ENCODE assay signal across 24 cellular contexts in the genomic region with DNA sequence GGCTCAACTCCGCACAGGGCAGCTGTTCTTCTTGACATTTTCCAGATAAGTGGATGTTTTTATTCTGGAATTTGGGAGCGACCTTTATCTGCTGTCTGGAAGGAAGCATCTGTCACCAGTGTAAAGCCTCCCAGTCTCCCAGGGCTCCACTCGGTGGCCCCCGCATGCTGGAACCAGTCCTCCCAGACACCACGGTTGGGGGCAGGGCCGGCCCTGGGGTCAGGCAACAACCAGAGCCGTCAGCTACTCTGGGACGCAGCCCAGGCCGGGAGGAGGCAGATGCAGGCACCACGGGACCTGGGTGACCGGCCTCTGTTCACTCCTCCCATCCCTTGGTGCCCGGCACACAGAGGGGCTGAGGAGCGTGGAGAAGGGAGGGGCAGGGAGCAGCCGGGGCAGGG.
DNase-seq lines count a peak whose midpoint lies in the region; ATAC-seq, FAIRE-seq and TF ChIP-seq lines count a peak whose summit lies in the region.
"Had no signal": no experiment of that assay in that cellular context is flagged by ENCODE, and none has a peak within 500 bp of the region (broad histone marks: within the 10 kb centered on the region; RNA-seq: fewer than 3 reads in every experiment).

No MANE protein-coding gene starts in this region.

- ATAC-seq in body of pancreas: peak; percentile 48
- ATAC-seq: psoas muscle had no signal

- H3K4me1 ChIP-seq in body of pancreas (no peaks in the 10 kb centered on the region), kidney (ENCODE audit: control insufficient read depth in 1 of 2, insufficient read depth in 1 of 2, low read depth in 1 of 2, low read length in 2 of 2) (no peaks in the 10 kb centered on the region), smooth muscle cell (ENCODE audit: low read depth) (no peaks in the 10 kb centered on the region)
- H3K4me1 ChIP-seq: HAP-1, psoas muscle had no signal

- no peak for FAIRE-seq in kidney (lab: Jason Lieb, UNC)
- FAIRE-seq: astrocyte, RCC 7860, urothelium cell line had no signal

- H2AFZ ChIP-seq in smooth muscle cell (ENCODE audit: low read depth): no peak overlapping the region

- H3F3A ChIP-seq in smooth muscle cell (ENCODE audit: low read depth): no peaks in the 10 kb centered on the region

- 23 to 39% methylated on average over 4 to 12 of the region's 14 CpGs for WGBS in body of pancreas, 2 donors
- 17% methylated on average over 13 of the region's 14 CpGs for WGBS in smooth muscle cell (ENCODE audit: low lambda C conversion rate)

- peak overlapping the region; percentile 10 for H3K4me2 ChIP-seq in smooth muscle cell
- H3K4me2 ChIP-seq: KMS-11 had no signal

- intact Hi-C loops in body of pancreas (cut with DNase I) (no loop called here), kidney (cut with DNase I) (no loop called here), head of caudate nucleus (cut with DNase I) (no loop called here)

- H3K27me3 ChIP-seq in body of pancreas: no peaks in the 10 kb centered on the region
- no peaks in the 10 kb centered on the region for H3K27me3 ChIP-seq in smooth muscle cell (ENCODE audit: low read depth)

- TF ChIP-seq CTCF in body of pancreas (IDR thresholded peaks at IDR 0.05) (no peak), kidney (IDR thresholded peaks at IDR 0.05; ENCODE audit: borderline replicate concordance, extremely low read depth, insufficient read depth) (no peak), smooth muscle cell (IDR thresholded peaks at IDR 0.05; ENCODE audit: borderline replicate concordance, insufficient read depth, poor library complexity, severe bottlenecking) (no peak)

- peak; percentile 61 for DNase-seq in NCI-H82 (lab: John Stamatoyannopoulos, UW)
- DNase-seq in body of pancreas: peak in 3 of 4 donors; percentile 15 to 43 (median 33)
- DNase-seq in kidney: peak; percentile 93
- peak; percentile 22 for DNase-seq in smooth muscle cell (lab: John Stamatoyannopoulos, UW; ENCODE audit: unreplicated experiment)
- DNase-seq in OCI-M2 (lab: John Stamatoyannopoulos, UW; ENCODE audit: unreplicated experiment): no peak
- DNase-seq in GOT3 (lab: John Stamatoyannopoulos, UW): no peak
- no peak for DNase-seq in head of caudate nucleus
- no peak for DNase-seq in stimulated activated CD4-positive, alpha-beta T cell treated with anti-CD3 and anti-CD28 coated beads, Interleukin-1b, Interleukin-23, amount 100 ng/mL, for 48 hours
- DNase-seq: activated CD4-positive, CD25-positive, alpha-beta regulatory T cell treated with anti-CD3 and anti-CD28 coated beads, Interleukin-2, amount 50 U/mL, for 72 hours; activated CD8-positive, alpha-beta memory T cell treated with anti-CD3 and anti-CD28 coated beads for 24 hours; activated naive CD4-positive, alpha-beta T cell treated with anti-CD3 and anti-CD28 coated beads, Interleukin-2, amount 50 U/mL, for 16 hours; activated T-cell treated with anti-CD3 and anti-CD28 coated beads, Interleukin-2, amount 50 U/mL, for 48 hours; AML-193; hippocampal formation; MV-4-11; NCI-H187; NCI-H345; psoas muscle; stimulated activated CD4-positive, alpha-beta T cell treated with anti-CD3 and anti-CD28 coated beads, Interleukin-12 subunit alpha, Interleukin-12 subunit beta, amount 100 ng/mL, for 4 hours had no signal

- H3K9me3 ChIP-seq in body of pancreas (peaks cover 0 to 4% (median 0%) of the 10 kb centered on the region in 3 donors), kidney (ENCODE audit: control insufficient read depth in 1 of 2, low read length in 2 of 2) (peaks cover 0 to 1% of the 10 kb centered on the region in 2 donors), smooth muscle cell (replicated peaks; ENCODE audit: low read depth) (no peaks in the 10 kb centered on the region)
- H3K9me3 ChIP-seq: HAP-1, psoas muscle had no signal

- H3K9ac ChIP-seq in kidney (ENCODE audit: low read length in 2 of 2) (no peak overlapping the region), smooth muscle cell (ENCODE audit: low read depth) (no peak overlapping the region)
- H3K9ac ChIP-seq: KMS-11 had no signal

- no peak for TF ChIP-seq POLR2A in body of pancreas (IDR thresholded peaks at IDR 0.05)

- H3K4me3 ChIP-seq in body of pancreas (no peak overlapping the region), kidney (ENCODE audit: low read length in 2 of 2) (no peak overlapping the region), smooth muscle cell (no peak overlapping the region)
- H3K4me3 ChIP-seq: HAP-1, psoas muscle had no signal

- H4K20me1 ChIP-seq in smooth muscle cell (ENCODE audit: low read depth): no peaks in the 10 kb centered on the region

- H3K27ac ChIP-seq in body of pancreas (no peak overlapping the region), kidney (ENCODE audit: low read depth in 2 of 2, low read length in 2 of 2) (no peak overlapping the region), smooth muscle cell (ENCODE audit: low read depth) (no peak overlapping the region)
- H3K27ac ChIP-seq: KMS-11, psoas muscle had no signal

- H3K79me2 ChIP-seq in smooth muscle cell (ENCODE audit: low read depth): no peaks in the 10 kb centered on the region

- no peaks in the 10 kb centered on the region for H3K36me3 ChIP-seq in body of pancreas (replicated peaks in 1 of 2; ENCODE audit: insufficient read depth in 1 of 2, low read depth in 2 of 2)
- H3K36me3 ChIP-seq in kidney (ENCODE audit: control insufficient read depth in 1 of 2, insufficient read depth in 2 of 2, low read length in 2 of 2): no peaks in the 10 kb centered on the region
- H3K36me3 ChIP-seq in smooth muscle cell (ENCODE audit: low read depth): no peaks in the 10 kb centered on the region
- H3K36me3 ChIP-seq: HAP-1 had no signal

Comparison
In these comparisons a context has a peak if more than half of its experiments do, and no peak if none do; other contexts are left out.
1. DNase-seq: peak in NCI-H82 (single experiment), body of pancreas (3 of 4), kidney (single experiment) and smooth muscle cell (single experiment); none in OCI-M2 (single experiment), GOT3 (single experiment), head of caudate nucleus (0 of 42) and stimulated activated CD4-positive, alpha-beta T cell treated with anti-CD3 and anti-CD28 coated beads, Interleukin-1b, Interleukin-23, amount 100 ng/mL, for 48 hours (single experiment).